In the genomic region with DNA sequence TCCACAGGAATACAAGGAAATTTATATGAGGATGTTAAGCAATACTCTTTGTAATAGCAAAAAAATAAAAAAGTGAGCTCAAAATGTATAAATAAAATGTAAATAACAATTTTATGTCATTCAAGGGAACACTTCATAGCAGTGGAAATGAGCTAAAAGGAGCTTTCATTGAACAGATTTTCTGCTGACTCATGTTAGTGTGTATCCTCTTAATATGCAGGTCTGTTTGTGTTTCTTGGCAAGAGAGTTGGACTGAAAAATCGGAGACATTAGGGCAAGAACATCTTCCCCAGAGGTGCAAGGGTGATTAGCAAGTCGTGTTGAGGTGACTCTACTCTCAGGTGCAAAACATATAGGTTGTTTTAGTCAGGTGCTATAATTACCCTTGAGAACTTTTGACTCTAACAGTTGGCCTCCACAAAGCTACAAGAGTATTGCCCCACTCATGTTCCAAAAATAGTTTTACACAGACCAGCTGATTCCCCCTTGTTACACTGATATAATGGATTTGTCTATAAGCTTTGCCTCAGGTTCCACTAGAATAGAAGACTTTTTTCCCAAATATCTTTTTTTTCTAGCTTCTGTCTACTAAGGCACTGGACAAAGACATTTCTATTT, we compare ENCODE assay signal across 30 cellular contexts.
DNase-seq lines count a peak whose midpoint lies in the region; ATAC-seq, FAIRE-seq and TF ChIP-seq lines count a peak whose summit lies in the region.
"Had no signal": no experiment of that assay in that cellular context is flagged by ENCODE, and none has a peak within 500 bp of the region (broad histone marks: within the 10 kb centered on the region; RNA-seq: fewer than 3 reads in every experiment).

No MANE protein-coding gene starts in this region.

- H3K4me1 ChIP-seq in IMR-90 (ENCODE audit: control insufficient read depth, insufficient read depth, low read length) (no peaks in the 10 kb centered on the region), H1 (replicated peaks in 1 of 4; ENCODE audit: control insufficient read depth in 3 of 4, insufficient read depth in 4 of 4, low read length in 3 of 4) (no peaks in the 10 kb centered on the region), neural progenitor cell (no peaks in the 10 kb centered on the region), upper lobe of left lung (no peaks in the 10 kb centered on the region)
- H3K4me1 ChIP-seq: HAP-1, stomach had no signal

- H3K9me3 Mint-ChIP-seq in neural progenitor cell: no peaks in the 10 kb centered on the region
- H3K9me3 Mint-ChIP-seq: mesothelial cell of epicardium, nephron progenitor cell had no signal

- TF ChIP-seq CTCF in AG10803 (conservative IDR thresholded peaks at IDR 0.05; ENCODE audit: low read length) (no peak), IMR-90 (conservative IDR thresholded peaks at IDR 0.05; ENCODE audit: low read depth, low read length) (no peak), H1 (IDR thresholded peaks at IDR 0.05; ENCODE audit: control extremely low read depth in 1 of 3, insufficient read depth in 1 of 3, low read depth in 1 of 3, low read length in 3 of 3) (no peak), neural progenitor cell (IDR thresholded peaks at IDR 0.05) (no peak), upper lobe of left lung (IDR thresholded peaks at IDR 0.05) (no peak)

- no peak for TF ChIP-seq POLR2A in IMR-90 (IDR thresholded peaks at IDR 0.05; ENCODE audit: low read depth, low read length)
- no peak for TF ChIP-seq POLR2A in H1 (IDR thresholded peaks at IDR 0.05; ENCODE audit: control extremely low read depth in 1 of 2, low read depth in 2 of 2, low read length in 2 of 2)
- no peak for TF ChIP-seq POLR2A in upper lobe of left lung (IDR thresholded peaks at IDR 0.05)

- BruUV-seq in IMR-90 (replicated peaks; lab: Mats Ljungman, UMichigan): no TSS peak

- H3K9me1 ChIP-seq in IMR-90 (ENCODE audit: insufficient read depth, low read length): no peaks in the 10 kb centered on the region

- H2BK120ac ChIP-seq in IMR-90 (ENCODE audit: low read depth, low read length) (no peak overlapping the region), H1 (replicated peaks; ENCODE audit: low read depth, low read length) (no peak overlapping the region)

- dilution Hi-C loops in IMR-90 (cut with HindIII; ENCODE audit: low sequenced_read_pairs, unreplicated experiment): no loop called here

- no peaks in the 10 kb centered on the region for H3K9me3 ChIP-seq in IMR-90 (ENCODE audit: control insufficient read depth, insufficient read depth, low read length)
- H3K9me3 ChIP-seq in H1 (ENCODE audit: insufficient read depth in 2 of 2, low read depth in 1 of 2, low read length in 1 of 2): no peaks in the 10 kb centered on the region
- H3K9me3 ChIP-seq in neural progenitor cell (ENCODE audit: low read depth): no peaks in the 10 kb centered on the region
- no peaks in the 10 kb centered on the region for H3K9me3 ChIP-seq in upper lobe of left lung
- H3K9me3 ChIP-seq: HAP-1, stomach, tibial artery had no signal

- no peak overlapping the region for H2AK9ac ChIP-seq in IMR-90 (replicated peaks; ENCODE audit: low read depth, low read length, poor library complexity)

- ATAC-seq in IMR-90 (ENCODE audit: low read depth) (no peak), upper lobe of left lung (ENCODE audit: low FRiP score in 2 of 2) (no peak)
- ATAC-seq: activated CD8-positive, alpha-beta memory T cell treated with anti-CD3 and anti-CD28 coated beads, Interleukin-2, amount 10 ng/mL, durations not matched to agents 7 days and 5 days; activated T-cell treated with anti-CD3 and anti-CD28 coated beads, Interleukin-2, amount 50 U/mL, for 72 hours; PC-3; sciatic nerve had no signal

- H2BK5ac ChIP-seq in IMR-90 (ENCODE audit: low read depth, low read length, poor library complexity, severe bottlenecking) (no peak overlapping the region), H1 (ENCODE audit: low read depth, low read length) (no peak overlapping the region)

- H3K36me3 Mint-ChIP-seq in neural progenitor cell: no peaks in the 10 kb centered on the region
- H3K36me3 Mint-ChIP-seq: activated CD8-positive, alpha-beta memory T cell treated with anti-CD3 and anti-CD28 coated beads, Interleukin-2, amount 10 ng/mL, durations not matched to agents 7 days and 5 days; mesothelial cell of epicardium had no signal

- H3K4me3 ChIP-seq in AG10803 (ENCODE audit: low read length): no peak overlapping the region
- H3K4me3 ChIP-seq in IMR-90 (ENCODE audit: insufficient read depth, low read depth, low read length): no peak overlapping the region
- H3K4me3 ChIP-seq in H1 (ENCODE audit: extremely low read depth in 1 of 4, insufficient read depth in 2 of 4, low read depth in 3 of 4, low read length in 4 of 4): no peak overlapping the region
- H3K4me3 ChIP-seq in neural progenitor cell: no peak overlapping the region
- H3K4me3 ChIP-seq in upper lobe of left lung: no peak overlapping the region
- H3K4me3 ChIP-seq: dorsolateral prefrontal cortex, HAP-1, stomach, tibial artery had no signal

- intact Hi-C loops in IMR-90 (cut with micrococcal nuclease): no loop called here

- no peak overlapping the region for H4K8ac ChIP-seq in IMR-90 (ENCODE audit: low read depth in 2 of 2, low read length in 2 of 2)
- H4K8ac ChIP-seq in H1 (ENCODE audit: extremely low read depth, insufficient read depth, low read length): no peak overlapping the region

- H2BK20ac ChIP-seq in IMR-90 (ENCODE audit: low read depth, low read length) (no peak overlapping the region), H1 (ENCODE audit: low read length) (no peak overlapping the region)

- H3K79me1 ChIP-seq in IMR-90 (ENCODE audit: low read depth in 1 of 2, low read length in 2 of 2) (no peaks in the 10 kb centered on the region), H1 (ENCODE audit: low read depth, low read length) (no peaks in the 10 kb centered on the region)

- no peaks in the 10 kb centered on the region for H3K23me2 ChIP-seq in H1 (ENCODE audit: low read depth, low read length)

- CTCF ChIA-PET in IMR-90 (lab: Yijun Ruan, JAX): no interaction called here
- CTCF ChIA-PET in H1 (lab: Charles Lee; ENCODE audit: partially characterized antibody): interaction anchor here (1.1 kb wide), 1 partner anchor 26 kb away, joined by 5 read pairs; no protein-coding TSS in a partner anchor

- no peak overlapping the region for H3K23ac ChIP-seq in IMR-90 (ENCODE audit: low read depth, low read length)
- H3K23ac ChIP-seq in H1 (ENCODE audit: insufficient read length): no peak overlapping the region

- POLR2A ChIA-PET in IMR-90 (lab: Charles Lee; ENCODE audit: unreplicated experiment): no interaction called here
- POLR2A ChIA-PET in H1 (lab: Charles Lee; ENCODE audit: partially characterized antibody): no interaction called here

- peak; percentile 14 for DNase-seq in AG10803 (ENCODE audit: low read depth)
- peak; percentile 8 for DNase-seq in IMR-90
- no peak for DNase-seq in H1 (ENCODE audit: low read depth in 1 of 2, low spot score in 2 of 2)
- no peak for DNase-seq in neural progenitor cell (ENCODE audit: low spot score)
- no peak for DNase-seq in upper lobe of left lung
- DNase-seq in dermis blood vessel endothelial cell: no peak
- DNase-seq in kidney tubule cell (ENCODE audit: low spot score): no peak
- DNase-seq: activated CD4-positive, alpha-beta T cell treated with anti-CD3 and anti-CD28 coated beads, Interleukin-2, amount 50 U/mL, for 1 hour; activated CD8-positive, alpha-beta memory T cell treated with anti-CD3 and anti-CD28 coated beads, Interleukin-2, amount 10 ng/mL, durations not matched to agents 7 days and 5 days; activated naive CD4-positive, alpha-beta T cell treated with Interleukin-2 at 50 U/mL for 16 hours; activated T-cell treated with anti-CD3 and anti-CD28 coated beads, Interleukin-2, amount 50 U/mL, for 72 hours; dorsolateral prefrontal cortex; EL; foreskin melanocyte; NCI-H1105; NCI-H1930; NCI-H446; nephron progenitor cell; PC-3; posterior cingulate gyrus; SHP77; stomach; tibial artery; WERI-Rb-1 had no signal

- H3K27me3 ChIP-seq in IMR-90 (ENCODE audit: control insufficient read depth, insufficient read depth, low read length) (no peaks in the 10 kb centered on the region), H1 (replicated peaks in 1 of 4; ENCODE audit: control insufficient read depth in 3 of 4, extremely low read depth in 1 of 4, insufficient read depth in 3 of 4, low read length in 3 of 4) (no peaks in the 10 kb centered on the region), neural progenitor cell (no peaks in the 10 kb centered on the region), upper lobe of left lung (no peaks in the 10 kb centered on the region)
- H3K27me3 ChIP-seq: dorsolateral prefrontal cortex, stomach, tibial artery had no signal

- no peaks in the 10 kb centered on the region for H3K4me1 Mint-ChIP-seq in neural progenitor cell
- H3K4me1 Mint-ChIP-seq: activated CD8-positive, alpha-beta memory T cell treated with anti-CD3 and anti-CD28 coated beads, Interleukin-2, amount 10 ng/mL, durations not matched to agents 7 days and 5 days; B cell; central memory CD8-positive, alpha-beta T cell; mesothelial cell of epicardium; nephron progenitor cell had no signal

- no peak for TF ChIP-seq RAD21 in IMR-90 (IDR thresholded peaks at IDR 0.05; ENCODE audit: low read length)
- no peak for TF ChIP-seq RAD21 in H1 (IDR thresholded peaks at IDR 0.05 in 1 of 2, conservative IDR thresholded peaks at IDR 0.05 in 1 of 2; ENCODE audit: low read depth in 2 of 2, low read length in 2 of 2)

- H3K27ac ChIP-seq in IMR-90 (ENCODE audit: insufficient read depth, low read length): no peak overlapping the region
- no peak overlapping the region for H3K27ac ChIP-seq in H1 (ENCODE audit: low read depth, low read length)
- no peak overlapping the region for H3K27ac ChIP-seq in neural progenitor cell
- H3K27ac ChIP-seq in upper lobe of left lung: no peak overlapping the region
- H3K27ac ChIP-seq: dorsolateral prefrontal cortex, stomach, tibial artery, WERI-Rb-1 had no signal

- H3K79me2 ChIP-seq in H1 (ENCODE audit: control insufficient read depth in 1 of 2, insufficient read depth in 2 of 2, low read length in 2 of 2) (no peaks in the 10 kb centered on the region), neural progenitor cell (ENCODE audit: low read depth) (no peaks in the 10 kb centered on the region)

- H3K4me3 Mint-ChIP-seq in neural progenitor cell: no peak overlapping the region
- H3K4me3 Mint-ChIP-seq: activated CD8-positive, alpha-beta memory T cell treated with anti-CD3 and anti-CD28 coated beads, Interleukin-2, amount 10 ng/mL, durations not matched to agents 7 days and 5 days; activated T-cell treated with anti-CD3 and anti-CD28 coated beads, Interleukin-2, amount 50 U/mL, for 72 hours; B cell; central memory CD8-positive, alpha-beta T cell; mesothelial cell of epicardium; nephron progenitor cell had no signal

- H3K18ac ChIP-seq in IMR-90 (ENCODE audit: low read depth, low read length) (no peak overlapping the region), H1 (ENCODE audit: extremely low read depth, low read length) (no peak overlapping the region)

- H3K14ac ChIP-seq in IMR-90 (replicated peaks; ENCODE audit: low read depth, low read length): no peak overlapping the region
- H3K14ac ChIP-seq in H1 (ENCODE audit: insufficient read length): no peak overlapping the region

- H2AFZ ChIP-seq in IMR-90 (replicated peaks; ENCODE audit: low read length, poor library complexity) (no peak overlapping the region), H1 (ENCODE audit: low read length) (no peak overlapping the region), neural progenitor cell (replicated peaks) (peak overlapping the region; percentile 5)

- WGBS in IMR-90 (ENCODE audit: extremely low coverage in 2 of 2, insufficient read length in 1 of 2), 2 experiments: no CpG with 5 or more reads among the region's 2 CpGs
- 92% methylated on average over 2 of the region's 2 CpGs; no CpG with 5 or more reads in 1 of the 2 experiments for WGBS in H1 (ENCODE audit: extremely low coverage in 1 of 2, insufficient coverage in 1 of 2, insufficient read length in 1 of 2, insufficient replicate concordance in 2 of 2, low coverage in 1 of 2, low lambda C conversion rate in 2 of 2, missing lambda C conversion rate in 1 of 2), 2 experiments
- 60 to 61% methylated on average over 2 of the region's 2 CpGs for WGBS in upper lobe of left lung, 2 donors

- no peak overlapping the region for H4K91ac ChIP-seq in IMR-90 (ENCODE audit: insufficient read depth, low read depth, low read length)
- no peak overlapping the region for H4K91ac ChIP-seq in H1 (replicated peaks; ENCODE audit: insufficient read length, low read length)

- H2AK5ac ChIP-seq in IMR-90 (ENCODE audit: low read depth, low read length) (no peak overlapping the region), H1 (ENCODE audit: low read depth, low read length) (no peak overlapping the region)

- H3K36me3 ChIP-seq in IMR-90 (ENCODE audit: control insufficient read depth, insufficient read depth, low read length) (no peaks in the 10 kb centered on the region), H1 (ENCODE audit: control insufficient read depth in 2 of 4, insufficient read depth in 4 of 4, low read length in 3 of 4) (no peaks in the 10 kb centered on the region), neural progenitor cell (no peaks in the 10 kb centered on the region), upper lobe of left lung (no peaks in the 10 kb centered on the region)
- H3K36me3 ChIP-seq: HAP-1, stomach, tibial artery, WERI-Rb-1 had no signal

- H3K4me2 ChIP-seq in IMR-90 (ENCODE audit: low read depth, low read length): no peak overlapping the region
- H3K4me2 ChIP-seq in H1 (ENCODE audit: insufficient read depth in 1 of 2, low read depth in 2 of 2, low read length in 2 of 2): no peak overlapping the region
- H3K4me2 ChIP-seq in neural progenitor cell: no peak overlapping the region

- in situ Hi-C loops in IMR-90 (cut with MboI; ENCODE audit: low sequenced_read_pairs): no loop called here

- no peak for FAIRE-seq in H1 (lab: Jason Lieb, UNC)
- FAIRE-seq: GM12892 had no signal

- no peak overlapping the region for H2BK12ac ChIP-seq in H1 (ENCODE audit: low read depth, low read length)

- H3F3A ChIP-seq in neural progenitor cell (ENCODE audit: low read depth): no peaks in the 10 kb centered on the region

- H3K56ac ChIP-seq in IMR-90 (ENCODE audit: extremely low read depth, insufficient read depth, low read length) (no peak overlapping the region), H1 (replicated peaks; ENCODE audit: insufficient read length, low read depth, low read length) (no peak overlapping the region)

- H2BK15ac ChIP-seq in IMR-90 (ENCODE audit: low read depth, low read length) (no peak overlapping the region), H1 (ENCODE audit: low read length) (no peak overlapping the region)

- H3K9ac ChIP-seq in IMR-90 (ENCODE audit: low read depth, low read length) (no peak overlapping the region), H1 (replicated peaks in 1 of 4; ENCODE audit: extremely low read depth in 1 of 4, low read depth in 3 of 4, low read length in 3 of 4) (no peak overlapping the region), neural progenitor cell (no peak overlapping the region)

- TF ChIP-seq EP300 in H1 (IDR thresholded peaks at IDR 0.05; ENCODE audit: borderline replicate concordance in 1 of 2, low read depth in 2 of 2, low read length in 2 of 2): no peak
- no peak for TF ChIP-seq EP300 in upper lobe of left lung (IDR thresholded peaks at IDR 0.05)

- no peaks in the 10 kb centered on the region for H4K20me1 ChIP-seq in IMR-90 (ENCODE audit: insufficient read depth, low read length)
- no peaks in the 10 kb centered on the region for H4K20me1 ChIP-seq in H1 (replicated peaks in 1 of 2; ENCODE audit: control insufficient read depth in 1 of 2, insufficient read depth in 2 of 2, low read length in 2 of 2)
- H4K20me1 ChIP-seq in neural progenitor cell (ENCODE audit: low read depth): no peaks in the 10 kb centered on the region

- H3K27me3 Mint-ChIP-seq in neural progenitor cell (ENCODE audit: insufficient read depth, low read depth): no peaks in the 10 kb centered on the region
- H3K27me3 Mint-ChIP-seq: activated CD8-positive, alpha-beta memory T cell treated with anti-CD3 and anti-CD28 coated beads, Interleukin-2, amount 10 ng/mL, durations not matched to agents 7 days and 5 days; B cell; central memory CD8-positive, alpha-beta T cell had no signal

- no peak overlapping the region for H3K27ac Mint-ChIP-seq in neural progenitor cell
- H3K27ac Mint-ChIP-seq: activated CD8-positive, alpha-beta memory T cell treated with anti-CD3 and anti-CD28 coated beads, Interleukin-2, amount 10 ng/mL, durations not matched to agents 7 days and 5 days; activated T-cell treated with anti-CD3 and anti-CD28 coated beads, Interleukin-2, amount 50 U/mL, for 72 hours; B cell; mesothelial cell of epicardium; nephron progenitor cell had no signal

- H3K4ac ChIP-seq in IMR-90 (ENCODE audit: low read depth, low read length): no peak overlapping the region
- no peak overlapping the region for H3K4ac ChIP-seq in H1 (replicated peaks; ENCODE audit: insufficient read length, low read depth, low read length)

- H4K5ac ChIP-seq in IMR-90 (ENCODE audit: low read depth, low read length) (no peak overlapping the region), H1 (ENCODE audit: insufficient read length, low read depth, low read length) (no peak overlapping the region)

Comparison
In these comparisons a context has a peak if more than half of its experiments do, and no peak if none do; other contexts are left out.
1. DNase-seq: peak in AG10803 (single experiment) and IMR-90 (single experiment); none in H1 (0 of 2), neural progenitor cell (single experiment), upper lobe of left lung (0 of 2), dermis blood vessel endothelial cell (single experiment) and kidney tubule cell (single experiment).